In genomic region chr19:35509861-35510625, GRCh38 we compare ENCODE assay signal across 8 cellular contexts. TPM values are rescaled to one million over a fixed set of nuclear protein-coding genes. Genes with fewer than 3 reads are reported as not detected.
A peak's percentile ranks its signal among the peaks of the same experiment; 100 is the strongest.
DNase-seq lines count a peak whose midpoint lies in the region; ATAC-seq and TF ChIP-seq lines count a peak whose summit lies in the region.

No MANE protein-coding gene starts in this region.

- H3K4me1 ChIP-seq in adipocyte (ENCODE audit: control insufficient read depth, insufficient read depth, low read length) (peaks cover 22% of the 10 kb centered on the region), right cardiac atrium (ENCODE audit: control insufficient read depth, insufficient read depth, low read length) (no peaks in the 10 kb centered on the region), vagina (peaks cover 31% of the 10 kb centered on the region)

- WGBS in right cardiac atrium, result under 1% methylated on average over 39 of the region's 39 CpGs

- no peak for TF ChIP-seq POLR2A in vagina (IDR thresholded peaks at IDR 0.05)

- H3K27me3 ChIP-seq in adipocyte (replicated peaks; ENCODE audit: control insufficient read depth, insufficient read depth, low read length) (peaks cover 14% of the 10 kb centered on the region), right cardiac atrium (ENCODE audit: control insufficient read depth, insufficient read depth) (no peaks in the 10 kb centered on the region), vagina (no peaks in the 10 kb centered on the region)

- DNase-seq in GM12864 (ENCODE audit: low read depth) (peak; percentile 18), KG1 (lab: John Stamatoyannopoulos, UW) (peak; percentile 7), SW480 (ENCODE audit: low spot score) (peak; percentile 96), adipocyte (ENCODE audit: low read depth) (peak; percentile 82), right cardiac atrium (peak; percentile 77 to 91 (median 90)), renal cortical epithelial cell (ENCODE audit: low read depth) (peak; percentile 51), vagina (ENCODE audit: extremely low spot score in 2 of 2) (no peak)

- H3K9me3 ChIP-seq in adipocyte (ENCODE audit: control insufficient read depth, low read length) (no peaks in the 10 kb centered on the region), right cardiac atrium (ENCODE audit: control insufficient read depth, low read length) (no peaks in the 10 kb centered on the region), vagina (no peaks in the 10 kb centered on the region)

- intact Hi-C loops in right cardiac atrium (cut with DNase I) (loop anchor here in 1 of 4 donors (10.0 kb wide), 1 partner anchor 75 kb away; the partner anchor contains the start of gene PMIS2), vagina (cut with DNase I) (no loop called here)

- peak overlapping the region; percentile 60 for H3K9ac ChIP-seq in adipocyte (ENCODE audit: low read length)

- H3K36me3 ChIP-seq in adipocyte (ENCODE audit: control insufficient read depth, insufficient read depth, low read length, severe bottlenecking), result peaks cover 5% of the 10 kb centered on the region
- no peaks in the 10 kb centered on the region for H3K36me3 ChIP-seq in vagina

- H3K27ac ChIP-seq in right cardiac atrium (ENCODE audit: low read length) (no peak overlapping the region), vagina (peak overlapping the region; percentile 72)

- peak; percentile 94 for TF ChIP-seq CTCF in GM12864 (IDR thresholded peaks at IDR 0.05; ENCODE audit: low read depth, low read length, missing control alignments)
- peak; percentile 58 to 98 (median 90) for TF ChIP-seq CTCF in vagina (IDR thresholded peaks at IDR 0.05)

- H3K4me3 ChIP-seq in GM12864 (ENCODE audit: low read depth, low read length) (peak overlapping the region; percentile 58), adipocyte (ENCODE audit: low read length) (peak overlapping the region; percentile 69), right cardiac atrium (ENCODE audit: low read length) (peak overlapping the region; percentile 29), vagina (peak overlapping the region; percentile 40 to 47)

- ATAC-seq in right cardiac atrium (peak; percentile 84 to 87), GM21526 (IDR thresholded peaks at IDR 0.05; ENCODE audit: low FRiP score, unreplicated experiment) (no peak)

RNA-seq across cellular contexts. Expression of gene DMKN, which starts 3.4 kb away (rescaled TPM):
- total RNA-seq in right cardiac atrium (10 to 100 TPM in 3 of 4 donors, 1 to 10 TPM in 1; 9.1 to 23.4 (median 15.7) TPM), renal cortical epithelial cell (52.7 and 144 TPM in 2 replicates), vagina (237 TPM)
- 22.8 TPM for polyA plus RNA-seq in right cardiac atrium

RNA-seq across cellular contexts. Expression of gene SBSN, which starts 18.1 kb away (rescaled TPM):
- total RNA-seq in right cardiac atrium, result not detected
- polyA plus RNA-seq in right cardiac atrium, result not detected
- total RNA-seq in renal cortical epithelial cell, result 0.05 TPM in 1 of 2 replicates, not detected in the other
- 162 TPM for total RNA-seq in vagina

RNA-seq across cellular contexts. Expression of gene KRTDAP, which starts 19.8 kb away (rescaled TPM):
- total RNA-seq in right cardiac atrium (not detected), renal cortical epithelial cell (not detected in 2 replicates), vagina (687 TPM)
- 0.29 TPM for polyA plus RNA-seq in right cardiac atrium

RNA-seq across cellular contexts. Expression of gene GAPDHS, which starts 23.2 kb away (rescaled TPM):
- total RNA-seq in right cardiac atrium, result not detected
- polyA plus RNA-seq in right cardiac atrium, result not detected
- not detected in 2 replicates for total RNA-seq in renal cortical epithelial cell
- total RNA-seq in vagina, result not detected

RNA-seq across cellular contexts. Expression of gene TMEM147, which starts 35.4 kb away (rescaled TPM):
- total RNA-seq in right cardiac atrium (10 to 100 TPM; 77.3 to 94.8 (median 85.0) TPM), renal cortical epithelial cell (76.1 and 93.6 TPM in 2 replicates), vagina (104 TPM)
- polyA plus RNA-seq in right cardiac atrium, result 140 TPM

Comparison
In these comparisons a context has a peak if more than half of its experiments do, and no peak if none do; other contexts are left out.
1. DNase-seq: peak in GM12864 (single experiment), KG1 (single experiment), SW480 (single experiment), adipocyte (single experiment), right cardiac atrium (3 of 3) and renal cortical epithelial cell (single experiment); none in vagina (0 of 2).
2. RNA of gene SBSN, which starts 18.1 kb away (total RNA-seq): 162 TPM in vagina (single experiment); 0.05 TPM in renal cortical epithelial cell and not detected in right cardiac atrium; every median in the first group is over 100 times any median in the second.
3. RNA of gene KRTDAP, which starts 19.8 kb away (total RNA-seq): 687 TPM in vagina (single experiment); not detected in right cardiac atrium and not detected in renal cortical epithelial cell; every median in the first group is over 100 times any median in the second.
4. Peak in every context shown above with its lines, with median percentiles within 50 percentile points of each other: H3K4me3 ChIP-seq.